Comparison of ENCODE assay signal across 8 cellular contexts in genomic region chrX:8738588-8739189, GRCh38. TPM values are rescaled to one million over a fixed set of nuclear protein-coding genes. Genes with fewer than 3 reads are reported as not detected.
DNase-seq lines count a peak whose midpoint lies in the region; TF ChIP-seq lines count a peak whose summit lies in the region.

No MANE protein-coding gene starts in this region.

- H3K9me3 ChIP-seq in Karpas-422 (ENCODE audit: low read length) (no peaks in the 10 kb centered on the region), esophagus squamous epithelium (no peaks in the 10 kb centered on the region), parathyroid adenoma (ENCODE audit: control insufficient read depth, low read length) (no peaks in the 10 kb centered on the region)

- H3K4me3 ChIP-seq in Karpas-422 (ENCODE audit: low read length) (no peak overlapping the region), esophagus squamous epithelium (no peak overlapping the region), parathyroid adenoma (ENCODE audit: low read depth, low read length) (no peak overlapping the region)

- no peak overlapping the region for H2AFZ ChIP-seq in Karpas-422 (ENCODE audit: low read length)
- H2AFZ ChIP-seq in parathyroid adenoma = no peak overlapping the region

- WGBS in esophagus squamous epithelium, 2 donors = 0% methylated on average over 7 of the region's 7 CpGs

- H3K27me3 ChIP-seq in Karpas-422 (ENCODE audit: low read length) (no peaks in the 10 kb centered on the region), esophagus squamous epithelium (no peaks in the 10 kb centered on the region), parathyroid adenoma (ENCODE audit: control insufficient read depth, insufficient read depth, low read length) (no peaks in the 10 kb centered on the region)

- no peaks in the 10 kb centered on the region for H4K20me1 ChIP-seq in Karpas-422 (ENCODE audit: insufficient read depth, low read depth, low read length)

- H3K9me2 ChIP-seq in Karpas-422 (replicated peaks; ENCODE audit: insufficient read depth, low read length) = no peaks in the 10 kb centered on the region

- H3K4me2 ChIP-seq in Karpas-422 (ENCODE audit: low read depth, low read length, poor library complexity, severe bottlenecking) (no peak overlapping the region), parathyroid adenoma (ENCODE audit: low read length) (no peak overlapping the region)

- H3K36me3 ChIP-seq in Karpas-422 (ENCODE audit: insufficient read depth, low read length) (no peaks in the 10 kb centered on the region), esophagus squamous epithelium (no peaks in the 10 kb centered on the region), parathyroid adenoma (ENCODE audit: control insufficient read depth, insufficient read depth, low read length) (no peaks in the 10 kb centered on the region)

- peaks cover 6% of the 10 kb centered on the region for H3K4me1 ChIP-seq in Karpas-422 (ENCODE audit: low read length)
- no peaks in the 10 kb centered on the region for H3K4me1 ChIP-seq in esophagus squamous epithelium
- H3K4me1 ChIP-seq in parathyroid adenoma = no peaks in the 10 kb centered on the region

- intact Hi-C loops in esophagus squamous epithelium (cut with DNase I) = loop anchor here (5.0 to 10.0 kb wide), 2 partner anchors 374 to 741 kb away; no protein-coding TSS in a partner anchor

- no peak for TF ChIP-seq POLR2A in esophagus squamous epithelium (IDR thresholded peaks at IDR 0.05)

- DNase-seq in NOMO-1 (lab: John Stamatoyannopoulos, UW; ENCODE audit: unreplicated experiment in 2 of 2) = peak; percentile 53 to 81
- DNase-seq in NOMO-1 treated with dmso at 0.1 percent for 144 hours (lab: John Stamatoyannopoulos, UW; ENCODE audit: unreplicated experiment) = no peak
- DNase-seq in Karpas-422 = peak; percentile 84
- peak; percentile 29 for DNase-seq in SW480 (ENCODE audit: low spot score)
- no peak for DNase-seq in esophagus squamous epithelium (lab: John Stamatoyannopoulos, UW)
- DNase-seq in germinal center (ENCODE audit: low spot score) = no peak
- DNase-seq in AG20443 (ENCODE audit: low spot score) = no peak

- H3K9ac ChIP-seq in Karpas-422 (ENCODE audit: low read length) (no peak overlapping the region), parathyroid adenoma (no peak overlapping the region)

- H3K79me2 ChIP-seq in Karpas-422 (ENCODE audit: low read length) = no peaks in the 10 kb centered on the region
- H3K79me2 ChIP-seq in parathyroid adenoma = no peaks in the 10 kb centered on the region

- H3K27ac ChIP-seq in Karpas-422 (ENCODE audit: low read length) = no peak overlapping the region
- H3K27ac ChIP-seq in esophagus squamous epithelium = no peak overlapping the region
- H3K27ac ChIP-seq in parathyroid adenoma = no peak overlapping the region

- TF ChIP-seq CTCF in esophagus squamous epithelium (IDR thresholded peaks at IDR 0.05) (peak; percentile 21 to 60 (median 58)), parathyroid adenoma (IDR thresholded peaks at IDR 0.05) (peak; percentile 61)

RNA-seq across cellular contexts. Expression of gene ANOS1, which starts 6.8 kb away (rescaled TPM):
- not detected in 2 replicates for total RNA-seq in Karpas-422 (2014; rRNA removed; shearing (Covaris generic); ENCODE audit: low replicate concordance)
- 1 to 10 TPM; 1.3 to 3.8 (median 2.1) TPM for total RNA-seq in esophagus squamous epithelium

Comparison
In these comparisons a context has a peak if more than half of its experiments do, and no peak if none do; other contexts are left out.
1. DNase-seq: peak in NOMO-1 (2 of 2), Karpas-422 (single experiment) and SW480 (single experiment); none in NOMO-1 treated with dmso at 0.1 percent for 144 hours (single experiment), esophagus squamous epithelium (single experiment), germinal center (single experiment) and AG20443 (single experiment).